In the genomic region with DNA sequence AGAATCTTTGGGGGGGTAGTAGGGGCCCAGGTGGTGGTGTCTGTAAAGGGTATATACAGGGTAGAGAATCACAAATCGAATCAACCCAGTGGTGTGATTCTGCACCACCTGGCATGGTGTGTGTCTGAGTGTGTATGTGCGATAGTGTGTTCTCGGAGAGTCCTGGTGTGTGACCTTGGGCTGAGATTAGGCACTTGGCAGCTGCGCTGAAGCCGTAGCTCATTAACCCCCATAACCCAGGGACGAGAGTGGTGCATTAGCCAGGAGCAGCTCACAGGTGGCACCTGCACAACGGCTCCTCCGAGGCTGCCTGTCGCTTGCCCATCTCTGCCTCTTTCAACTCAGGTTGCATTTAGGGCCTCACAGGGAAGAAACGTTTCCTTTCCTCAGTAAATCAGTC, we compare ENCODE assay signal across 30 cellular contexts. TPM values are rescaled to one million over a fixed set of nuclear protein-coding genes. Genes with fewer than 3 reads are reported as not detected.
DNase-seq lines count a peak whose midpoint lies in the region; ATAC-seq, FAIRE-seq and TF ChIP-seq lines count a peak whose summit lies in the region.
"Had no signal": no experiment of that assay in that cellular context is flagged by ENCODE, and none has a peak within 500 bp of the region (broad histone marks: within the 10 kb centered on the region; RNA-seq: fewer than 3 reads in every experiment).

No MANE protein-coding gene starts in this region.

- H3K9me3 ChIP-seq in heart left ventricle = peaks cover 0 to 3% (median 0%) of the 10 kb centered on the region in 12 donors
- no peaks in the 10 kb centered on the region for H3K9me3 ChIP-seq in body of pancreas
- no peaks in the 10 kb centered on the region for H3K9me3 ChIP-seq in upper lobe of right lung
- H3K9me3 ChIP-seq: BE2C, left lung, Peyer's patch, SJSA1, spleen had no signal

- no peak overlapping the region for H3K27ac ChIP-seq in heart left ventricle
- H3K27ac ChIP-seq in body of pancreas = peak overlapping the region in 3 of 4 donors; percentile 61 to 74 (median 67)
- H3K27ac ChIP-seq in upper lobe of right lung = no peak overlapping the region
- H3K27ac ChIP-seq: epithelial cell of prostate, left lung, Peyer's patch, SJSA1, spleen had no signal

- DNase-seq in heart left ventricle (peak in 2 of 5 donors; percentile 40 to 55), left cardiac atrium (no peak), NCI-H345 (lab: John Stamatoyannopoulos, UW) (peak; percentile 25), body of pancreas (peak; percentile 83 to 93 (median 90)), upper lobe of right lung (peak; percentile 47), frontal cortex (ENCODE audit: low spot score in 2 of 2) (no peak)
- no peak for DNase-seq in stimulated activated CD8-positive, alpha-beta memory T cell treated with anti-CD3 and anti-CD28 coated beads, Interleukin-4, amount 100 ng/mL, for 48 hours
- DNase-seq: activated CD4-positive, CD25-positive, alpha-beta regulatory T cell treated with anti-CD3 and anti-CD28 coated beads, Interleukin-2, amount 50 U/mL, for 72 hours; activated CD8-positive, alpha-beta T cell treated with anti-CD3 and anti-CD28 coated beads, Interleukin-2, amount 10 ng/mL, durations not matched to agents 7 days and 5 days; activated effector memory CD4-positive, alpha-beta T cell treated with anti-CD3 and anti-CD28 coated beads, Interleukin-2, amount 50 U/mL, for 16 hours; activated naive CD8-positive, alpha-beta T cell treated with anti-CD3 and anti-CD28 coated beads, Interleukin-2, amount 10 ng/mL, durations not matched to agents 7 days and 5 days; BE2C; effector CD4-positive, alpha-beta T cell; immature natural killer cell; Kasumi-1; left lung; NCI-H2227 treated with DMSO at 0.1 percent for 48 hours; Peyer's patch; spleen; stimulated activated CD4-positive, alpha-beta T cell treated with anti-CD3 and anti-CD28 coated beads, Interleukin-2, amount 100 ng/mL, for 48 hours; T-helper 1 cell had no signal

- no peak for FAIRE-seq in frontal cortex (lab: Jason Lieb, UNC)
- FAIRE-seq: urothelium cell line had no signal

- whole genome bisulfite sequencing in heart left ventricle, 4 donors = 55 to 66% (median 59%) methylated on average over 10 of the region's 10 CpGs
- WGBS in body of pancreas, 2 donors = 11 to 17% methylated on average over 9 to 10 of the region's 10 CpGs

- no peaks in the 10 kb centered on the region for H3K27me3 ChIP-seq in heart left ventricle
- no peaks in the 10 kb centered on the region for H3K27me3 ChIP-seq in body of pancreas
- no peaks in the 10 kb centered on the region for H3K27me3 ChIP-seq in upper lobe of right lung
- H3K27me3 ChIP-seq: BE2C, Peyer's patch had no signal

- H3K36me3 ChIP-seq in heart left ventricle (no peaks in the 10 kb centered on the region), body of pancreas (replicated peaks in 1 of 2; ENCODE audit: insufficient read depth in 1 of 2, low read depth in 2 of 2) (no peaks in the 10 kb centered on the region), upper lobe of right lung (no peaks in the 10 kb centered on the region)
- H3K36me3 ChIP-seq: BE2C, left lung, Peyer's patch, SJSA1, spleen had no signal

- H3K4me1 ChIP-seq in heart left ventricle = peaks cover 7 to 28% (median 19%) of the 10 kb centered on the region in 12 donors
- peaks cover 20% of the 10 kb centered on the region for H3K4me1 ChIP-seq in body of pancreas
- peaks cover 9% of the 10 kb centered on the region for H3K4me1 ChIP-seq in upper lobe of right lung
- H3K4me1 ChIP-seq: BE2C, Peyer's patch, SJSA1 had no signal

- TF ChIP-seq POLR2A in heart left ventricle (IDR thresholded peaks at IDR 0.05) (no peak), body of pancreas (IDR thresholded peaks at IDR 0.05) (peak in 1 of 3 donors; percentile 20)

- ATAC-seq in heart left ventricle (peak; percentile 66 to 81 (median 72)), left cardiac atrium (no peak), body of pancreas (peak; percentile 95), upper lobe of right lung (no peak), HG02623 (IDR thresholded peaks at IDR 0.05; ENCODE audit: unreplicated experiment) (no peak)
- ATAC-seq: activated CD8-positive, alpha-beta T cell treated with anti-CD3 and anti-CD28 coated beads, Interleukin-2, amount 10 ng/mL, durations not matched to agents 7 days and 5 days; GM23338; left lung; naive thymus-derived CD8-positive, alpha-beta T cell; stimulated activated memory B cell treated with anti-CD40 and anti-IgM and Interleukin-4, amounts not matched to agents 10 μg/mL and 1 μg/mL and 100 μg/mL, for 72 hours had no signal

- intact Hi-C loops in heart left ventricle (cut with DNase I) (loop anchor here in 5 of 10 donors (5.0 to 10.0 kb wide), 3 partner anchors 87 to 410 kb away; no protein-coding TSS in a partner anchor), left cardiac atrium (cut with DNase I) (loop anchor here (5.0 kb wide), 2 partner anchors 87 to 412 kb away; no protein-coding TSS in a partner anchor), body of pancreas (cut with DNase I) (loop anchor here (5.0 kb wide), 1 partner anchor 87 kb away; no protein-coding TSS in a partner anchor), upper lobe of right lung (cut with DNase I) (no loop called here)

- no peak for TF ChIP-seq CTCF in heart left ventricle (IDR thresholded peaks at IDR 0.05)
- peak in 4 of 7 experiments; percentile 5 to 35 (median 12) for TF ChIP-seq CTCF in body of pancreas (IDR thresholded peaks at IDR 0.05)
- TF ChIP-seq CTCF in upper lobe of right lung (IDR thresholded peaks at IDR 0.05) = no peak

- H3K4me3 ChIP-seq in heart left ventricle (no peak overlapping the region), body of pancreas (no peak overlapping the region), upper lobe of right lung (no peak overlapping the region)
- H3K4me3 ChIP-seq: GM23338, left lung, Peyer's patch, SJSA1, spleen had no signal

RNA-seq across cellular contexts. Expression of gene TESC, which starts 15.6 kb away (rescaled TPM):
- total RNA-seq in heart left ventricle (10 to 100 TPM; 25.2 to 94.1 (median 72.2) TPM), left cardiac atrium (10 to 100 TPM; 35.1 to 41.2 TPM), body of pancreas (100 to 1,000 TPM; 110 to 127 TPM), upper lobe of right lung (10.3 TPM), frontal cortex (6.5 TPM)
- 10 to 100 TPM; 40.5 to 88.8 TPM for polyA plus RNA-seq in heart left ventricle
- total RNA-seq: fibroblast of villous mesenchyme; mesothelial cell of epicardium; naive thymus-derived CD8-positive, alpha-beta T cell; SJSA1 had no signal

Comparison
In these comparisons a context has a peak if more than half of its experiments do, and no peak if none do; other contexts are left out.
1. ATAC-seq: peak in heart left ventricle (4 of 4) and body of pancreas (single experiment); none in left cardiac atrium (0 of 2), upper lobe of right lung (single experiment) and HG02623 (single experiment).
2. DNase-seq: peak in NCI-H345 (single experiment), body of pancreas (4 of 4) and upper lobe of right lung (single experiment); none in left cardiac atrium (single experiment), stimulated activated CD8-positive, alpha-beta memory T cell treated with anti-CD3 and anti-CD28 coated beads, Interleukin-4, amount 100 ng/mL, for 48 hours (single experiment) and frontal cortex (0 of 2).
3. H3K27ac ChIP-seq: peak in body of pancreas (3 of 4); none in heart left ventricle (0 of 12) and upper lobe of right lung (single experiment).
4. CTCF ChIP-seq: peak in body of pancreas (4 of 7); none in heart left ventricle (0 of 12) and upper lobe of right lung (single experiment).